12 cellular contexts compared by ENCODE assay signal in the genomic region with DNA sequence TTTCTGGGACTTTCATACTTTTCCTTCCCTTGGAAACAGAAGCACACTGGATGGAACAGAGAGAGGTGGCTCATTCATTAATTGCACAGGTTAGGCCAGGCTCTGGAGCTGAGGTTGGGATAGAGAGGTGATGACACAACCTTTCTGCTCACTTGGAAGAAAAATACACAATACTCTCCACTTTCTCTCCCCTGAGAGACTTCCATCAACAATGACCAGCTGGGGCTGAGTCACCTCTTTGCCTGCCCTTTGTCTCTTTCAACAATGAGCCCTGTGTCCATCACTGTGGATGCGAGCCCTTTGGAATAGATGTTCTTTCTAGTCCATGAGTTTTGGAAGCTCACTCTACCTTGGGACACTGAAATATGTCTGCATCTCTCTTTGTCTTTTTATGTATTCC. TPM values are rescaled to one million over a fixed set of nuclear protein-coding genes. Genes with fewer than 3 reads are reported as not detected.
DNase-seq lines count a peak whose midpoint lies in the region; ATAC-seq and TF ChIP-seq lines count a peak whose summit lies in the region.
"Had no signal": no experiment of that assay in that cellular context is flagged by ENCODE, and none has a peak within 500 bp of the region (broad histone marks: within the 10 kb centered on the region; RNA-seq: fewer than 3 reads in every experiment).

No MANE protein-coding gene starts in this region.

- no peak for DNase-seq in right atrium auricular region (ENCODE audit: low spot score)
- no peak for DNase-seq in Right ventricle myocardium superior
- peak; percentile 34 to 91 for DNase-seq in cardiac fibroblast (ENCODE audit: low read depth in 2 of 2)
- peak; percentile 75 for DNase-seq in kidney glomerular epithelial cell (lab: John Stamatoyannopoulos, UW)
- no peak for DNase-seq in GM19240 (ENCODE audit: insufficient read length, low spot score)
- DNase-seq in T-helper 2 cell treated with Interferon-gamma antibody and Interleukin-4, amounts not matched to agents 5 μg/mL and 100 μg/mL, for 36 hours (ENCODE audit: low spot score), result no peak
- DNase-seq in activated gamma-delta T cell treated with Interleukin-2 at 50 U/mL for 16 hours, result no peak
- DNase-seq: activated CD4-positive, alpha-beta T cell treated with anti-CD3 and anti-CD28 coated beads for 1 hour; amniotic stem cell had no signal

- intact Hi-C loops in Right ventricle myocardium superior (cut with DNase I), result loop anchor here (5.0 kb wide), 1 partner anchor 37 kb away; no protein-coding TSS in a partner anchor

- TF ChIP-seq CTCF in right atrium auricular region (IDR thresholded peaks at IDR 0.05) (no peak), cardiac fibroblast (IDR thresholded peaks at IDR 0.05; ENCODE audit: low read depth, low read length) (no peak)

- H3K9me3 Mint-ChIP-seq in T-helper 2 cell treated with Interferon-gamma antibody and Interleukin-4, amounts not matched to agents 5 μg/mL and 100 μg/mL, for 36 hours, result no peaks in the 10 kb centered on the region

- peaks cover 55% of the 10 kb centered on the region for H3K4me1 Mint-ChIP-seq in T-helper 2 cell treated with Interferon-gamma antibody and Interleukin-4, amounts not matched to agents 5 μg/mL and 100 μg/mL, for 36 hours (ENCODE audit: low read depth)

- H3K36me3 ChIP-seq in right atrium auricular region, result no peaks in the 10 kb centered on the region
- H3K36me3 ChIP-seq: suprapubic skin had no signal

- no peaks in the 10 kb centered on the region for H3K27me3 ChIP-seq in right atrium auricular region
- H3K27me3 ChIP-seq: suprapubic skin had no signal

- peaks cover 0 to 95% of the 10 kb centered on the region in 2 donors for H3K4me1 ChIP-seq in right atrium auricular region

- H3K27me3 Mint-ChIP-seq in T-helper 2 cell treated with Interferon-gamma antibody and Interleukin-4, amounts not matched to agents 5 μg/mL and 100 μg/mL, for 36 hours (ENCODE audit: low read depth), result no peaks in the 10 kb centered on the region

- peaks cover 43% of the 10 kb centered on the region for H3K36me3 Mint-ChIP-seq in T-helper 2 cell treated with Interferon-gamma antibody and Interleukin-4, amounts not matched to agents 5 μg/mL and 100 μg/mL, for 36 hours (ENCODE audit: low read depth)

- H3K27ac ChIP-seq in right atrium auricular region, result peak overlapping the region; percentile 19 to 92
- H3K27ac ChIP-seq: suprapubic skin had no signal

- H3K4me3 ChIP-seq in right atrium auricular region, result no peak overlapping the region
- H3K4me3 ChIP-seq in cardiac fibroblast (replicated peaks in 1 of 2; ENCODE audit: low read depth in 2 of 2, low read length in 2 of 2), result no peak overlapping the region
- H3K4me3 ChIP-seq: skin epidermis, suprapubic skin had no signal

- H3K27ac Mint-ChIP-seq in T-helper 2 cell treated with Interferon-gamma antibody and Interleukin-4, amounts not matched to agents 5 μg/mL and 100 μg/mL, for 36 hours, result no peak overlapping the region

- no peak overlapping the region for H3K4me3 Mint-ChIP-seq in T-helper 2 cell treated with Interferon-gamma antibody and Interleukin-4, amounts not matched to agents 5 μg/mL and 100 μg/mL, for 36 hours

- H3K9me3 ChIP-seq in right atrium auricular region, result no peaks in the 10 kb centered on the region
- H3K9me3 ChIP-seq: suprapubic skin had no signal

- ATAC-seq in Right ventricle myocardium superior (ENCODE audit: poor library complexity) (no peak), GM19395 (IDR thresholded peaks at IDR 0.05; ENCODE audit: unreplicated experiment) (no peak)

RNA-seq across cellular contexts. Expression of gene ATP2B4, which starts 43.1 kb away (rescaled TPM):
- 100 to 1,000 TPM in 1 of 2 donors, 10 to 100 TPM in 1; 86.1 to 171 TPM for total RNA-seq in right atrium auricular region
- total RNA-seq in Right ventricle myocardium superior, result 62.9 TPM

Comparison
In these comparisons a context has a peak if more than half of its experiments do, and no peak if none do; other contexts are left out.
1. DNase-seq: peak in cardiac fibroblast (2 of 2) and kidney glomerular epithelial cell (single experiment); none in right atrium auricular region (single experiment), Right ventricle myocardium superior (single experiment), GM19240 (single experiment), T-helper 2 cell treated with Interferon-gamma antibody and Interleukin-4, amounts not matched to agents 5 μg/mL and 100 μg/mL, for 36 hours (single experiment) and activated gamma-delta T cell treated with Interleukin-2 at 50 U/mL for 16 hours (single experiment).